In genomic region chr18:78727877-78728276, GRCh38 we compare ENCODE assay signal across 16 cellular contexts.
DNase-seq lines count a peak whose midpoint lies in the region; ATAC-seq and TF ChIP-seq lines count a peak whose summit lies in the region.
"Had no signal": no experiment of that assay in that cellular context is flagged by ENCODE, and none has a peak within 500 bp of the region (broad histone marks: within the 10 kb centered on the region; RNA-seq: fewer than 3 reads in every experiment).

No MANE protein-coding gene starts in this region.

- no peak overlapping the region for H3K4me3 ChIP-seq in WERI-Rb-1 (ENCODE audit: low read depth, low read length)
- H3K4me3 ChIP-seq in stomach = no peak overlapping the region
- H3K4me3 ChIP-seq: BLaER1 had no signal

- H3K9me3 ChIP-seq in WERI-Rb-1 (ENCODE audit: severe bottlenecking) (no peaks in the 10 kb centered on the region), stomach (no peaks in the 10 kb centered on the region)
- H3K9me3 ChIP-seq: BLaER1, Caco-2 had no signal

- peak; percentile 37 for DNase-seq in activated effector memory CD4-positive, alpha-beta T cell treated with anti-CD3 and anti-CD28 coated beads, Interleukin-2, amount 50 U/mL, for 16 hours
- DNase-seq in activated effector memory CD4-positive, alpha-beta T cell treated with Interleukin-2 at 50 U/mL for 16 hours = no peak
- peak; percentile 5 for DNase-seq in WERI-Rb-1
- peak; percentile 84 for DNase-seq in osteocyte (ENCODE audit: extremely low spot score, unreplicated experiment)
- peak; percentile 4 for DNase-seq in stomach
- DNase-seq in NCI-H510A treated with DMSO at 0.1 percent for 48 hours (lab: John Stamatoyannopoulos, UW) = no peak
- DNase-seq in HuH-7 (ENCODE audit: low spot score) = no peak
- DNase-seq: 8988T; AML-193; Caco-2; CD8-positive, alpha-beta memory T cell; DND-41; GDM1 had no signal

- H3K27me3 ChIP-seq in WERI-Rb-1 (ENCODE audit: insufficient read depth, low read depth, severe bottlenecking) (no peaks in the 10 kb centered on the region), stomach (peaks cover 0 to 47% (median 5%) of the 10 kb centered on the region in 3 donors)
- H3K27me3 ChIP-seq: BLaER1 had no signal

- TF ChIP-seq CTCF in WERI-Rb-1 (IDR thresholded peaks at IDR 0.05; ENCODE audit: low read depth, low read length) (no peak), osteocyte (IDR thresholded peaks at IDR 0.05) (no peak), stomach (IDR thresholded peaks at IDR 0.05) (no peak)

- ATAC-seq in HG02678 (IDR thresholded peaks at IDR 0.05; ENCODE audit: unreplicated experiment) = no peak
- ATAC-seq: HCT116 had no signal

- H3K27ac ChIP-seq in WERI-Rb-1 = no peak overlapping the region
- no peak overlapping the region for H3K27ac ChIP-seq in stomach
- H3K27ac ChIP-seq: BLaER1 had no signal

- no peaks in the 10 kb centered on the region for H3K4me1 Mint-ChIP-seq in osteocyte (ENCODE audit: unreplicated experiment)

- WGBS in stomach, 5 donors = 83 to 88% (median 85%) methylated on average over 11 of the region's 11 CpGs

- intact Hi-C loops in stomach (cut with DNase I; ENCODE audit: low total_unique reads) = no loop called here

- no peaks in the 10 kb centered on the region for H3K4me1 ChIP-seq in stomach
- H3K4me1 ChIP-seq: BLaER1, Caco-2 had no signal

- no peaks in the 10 kb centered on the region for H3K27me3 Mint-ChIP-seq in osteocyte (ENCODE audit: unreplicated experiment)

- TF ChIP-seq POLR2A in stomach (IDR thresholded peaks at IDR 0.05) = no peak

- no peak overlapping the region for H3K27ac Mint-ChIP-seq in osteocyte (ENCODE audit: unreplicated experiment)
- H3K27ac Mint-ChIP-seq: CD8-positive, alpha-beta memory T cell had no signal

- no peak for TF ChIP-seq EP300 in stomach (IDR thresholded peaks at IDR 0.05)

- no peaks in the 10 kb centered on the region for H3K36me3 Mint-ChIP-seq in osteocyte (ENCODE audit: unreplicated experiment)
- H3K36me3 Mint-ChIP-seq: CD8-positive, alpha-beta memory T cell had no signal

- no peak overlapping the region for H3K4me3 Mint-ChIP-seq in osteocyte (ENCODE audit: unreplicated experiment)
- H3K4me3 Mint-ChIP-seq: CD8-positive, alpha-beta memory T cell had no signal

- peaks cover 4% of the 10 kb centered on the region for H3K9me3 Mint-ChIP-seq in osteocyte (ENCODE audit: unreplicated experiment)
- H3K9me3 Mint-ChIP-seq: CD8-positive, alpha-beta memory T cell had no signal

- H3K36me3 ChIP-seq in WERI-Rb-1 (no peaks in the 10 kb centered on the region), stomach (no peaks in the 10 kb centered on the region)
- H3K36me3 ChIP-seq: BLaER1 had no signal

Comparison
In these comparisons a context has a peak if more than half of its experiments do, and no peak if none do; other contexts are left out.
1. DNase-seq: peak in activated effector memory CD4-positive, alpha-beta T cell treated with anti-CD3 and anti-CD28 coated beads, Interleukin-2, amount 50 U/mL, for 16 hours (single experiment), WERI-Rb-1 (single experiment), osteocyte (single experiment) and stomach (single experiment); none in activated effector memory CD4-positive, alpha-beta T cell treated with Interleukin-2 at 50 U/mL for 16 hours (single experiment), NCI-H510A treated with DMSO at 0.1 percent for 48 hours (single experiment) and HuH-7 (single experiment).